ENCODE assay signal across 18 cellular contexts in the genomic region with DNA sequence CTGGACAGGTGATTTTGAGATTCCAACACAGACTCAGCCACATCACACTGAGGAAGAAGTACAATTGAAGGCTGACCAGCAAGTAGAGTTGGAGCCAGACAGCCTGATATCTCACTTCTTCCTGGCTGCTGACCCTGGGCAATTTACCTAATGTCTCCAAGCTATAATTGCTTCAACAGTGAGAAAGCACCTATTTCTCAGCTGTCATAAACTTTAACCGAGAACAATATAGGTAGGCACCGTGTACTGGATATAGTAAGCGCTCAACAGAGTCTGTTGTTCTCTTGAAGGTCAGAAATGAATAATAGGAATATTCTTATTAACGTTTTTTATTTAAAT. TPM values are rescaled to one million over a fixed set of nuclear protein-coding genes. Genes with fewer than 3 reads are reported as not detected.
DNase-seq lines count a peak whose midpoint lies in the region; ATAC-seq and TF ChIP-seq lines count a peak whose summit lies in the region.
"Had no signal": no experiment of that assay in that cellular context is flagged by ENCODE, and none has a peak within 500 bp of the region (broad histone marks: within the 10 kb centered on the region; RNA-seq: fewer than 3 reads in every experiment).

No MANE protein-coding gene starts in this region.

- no peak for TF ChIP-seq CTCF in CD4-positive, alpha-beta T cell (IDR thresholded peaks at IDR 0.05)

- H3K27me3 Mint-ChIP-seq in memory B cell, result no peaks in the 10 kb centered on the region
- H3K27me3 Mint-ChIP-seq in CD4-positive, alpha-beta T cell, result no peaks in the 10 kb centered on the region
- H3K27me3 Mint-ChIP-seq: naive thymus-derived CD4-positive, alpha-beta T cell had no signal

- intact Hi-C loops in CD4-positive, alpha-beta T cell (cut with DNase I, micrococcal nuclease), result loop anchor here (1.0 to 10.0 kb wide), 4 partner anchors 184 to 1600 kb away; no protein-coding TSS in a partner anchor

- H3K4me3 Mint-ChIP-seq in memory B cell, result no peak overlapping the region
- no peak overlapping the region for H3K4me3 Mint-ChIP-seq in CD4-positive, alpha-beta T cell
- H3K4me3 Mint-ChIP-seq: CD8-positive, alpha-beta memory T cell; HFFc6; naive thymus-derived CD4-positive, alpha-beta T cell had no signal

- H3K27ac Mint-ChIP-seq in memory B cell, result peak overlapping the region; percentile 33
- no peak overlapping the region for H3K27ac Mint-ChIP-seq in CD4-positive, alpha-beta T cell

- POLR2A ChIA-PET in CD4-positive, alpha-beta T cell (lab: Charles Lee), result interaction anchor here (1.4 to 1.5 kb wide), 2 partner anchors 14 to 204 kb away, joined by 5 to 6 read pairs; no protein-coding TSS in a partner anchor

- H3K9me3 ChIP-seq in CD4-positive, alpha-beta T cell (ENCODE audit: control insufficient read depth, low read length), result no peaks in the 10 kb centered on the region
- H3K9me3 ChIP-seq: gastrocnemius medialis, sigmoid colon, thyroid gland had no signal

- H3K27ac ChIP-seq in CD4-positive, alpha-beta T cell (ENCODE audit: low read depth, low read length), result no peak overlapping the region
- H3K27ac ChIP-seq: gastrocnemius medialis, sigmoid colon, thyroid gland had no signal

- H3K27me3 ChIP-seq in CD4-positive, alpha-beta T cell (ENCODE audit: control insufficient read depth, insufficient read depth, low read length), result no peaks in the 10 kb centered on the region
- H3K27me3 ChIP-seq: gastrocnemius medialis, sigmoid colon, thyroid gland had no signal

- no peak for DNase-seq in memory B cell (ENCODE audit: low spot score in 2 of 2)
- DNase-seq in NCI-H2196 (lab: John Stamatoyannopoulos, UW; ENCODE audit: unreplicated experiment), result no peak
- DNase-seq in CD4-positive, alpha-beta T cell, result no peak
- DNase-seq in activated naive CD4-positive, alpha-beta T cell treated with Interleukin-2 at 50 U/mL for 16 hours, result no peak
- DNase-seq: kidney, sigmoid colon had no signal

- CTCF ChIA-PET in CD4-positive, alpha-beta T cell (lab: Charles Lee), result interaction anchor here (0.6 to 5.8 kb wide), 6 partner anchors 10 to 206 kb away, joined by 3 to 63 read pairs (median 6); no protein-coding TSS in a partner anchor

- ATAC-seq in GM18511 (IDR thresholded peaks at IDR 0.05; ENCODE audit: unreplicated experiment) (peak; percentile 35), GM21526 (IDR thresholded peaks at IDR 0.05; ENCODE audit: low FRiP score, unreplicated experiment) (peak; percentile 20), HG03354 (IDR thresholded peaks at IDR 0.05; ENCODE audit: poor library complexity, severe bottlenecking, unreplicated experiment) (peak; percentile 26), memory B cell (ENCODE audit: low read depth) (no peak), HG02870 (IDR thresholded peaks at IDR 0.05; ENCODE audit: unreplicated experiment) (no peak)
- no peak for ATAC-seq in CD4-positive, alpha-beta T cell (ENCODE audit: poor library complexity)

- H3K36me3 Mint-ChIP-seq in memory B cell, result peaks cover 20% of the 10 kb centered on the region
- H3K36me3 Mint-ChIP-seq in CD4-positive, alpha-beta T cell (ENCODE audit: low read depth), result no peaks in the 10 kb centered on the region

- peaks cover 55% of the 10 kb centered on the region for H3K4me1 Mint-ChIP-seq in memory B cell
- peaks cover 22% of the 10 kb centered on the region for H3K4me1 Mint-ChIP-seq in CD4-positive, alpha-beta T cell (ENCODE audit: low read depth)

- no peaks in the 10 kb centered on the region for H3K9me3 Mint-ChIP-seq in memory B cell
- no peaks in the 10 kb centered on the region for H3K9me3 Mint-ChIP-seq in CD4-positive, alpha-beta T cell
- H3K9me3 Mint-ChIP-seq: CD8-positive, alpha-beta memory T cell; HFFc6; naive thymus-derived CD4-positive, alpha-beta T cell had no signal

RNA-seq across cellular contexts. Expression of a gene that starts 28.3 kb away (rescaled TPM):
- total RNA-seq in CD4-positive, alpha-beta T cell, result 1 to 10 TPM; 4.3 to 5.9 TPM

RNA-seq across cellular contexts. Expression of a gene that starts 53.4 kb away (rescaled TPM):
- not detected for total RNA-seq in CD4-positive, alpha-beta T cell
- total RNA-seq: CD8-positive, alpha-beta memory T cell; esophagus mucosa; gastrocnemius medialis; HFFc6; IMR-90; kidney; mammary epithelial cell; naive thymus-derived CD4-positive, alpha-beta T cell; sigmoid colon; thyroid gland had no signal

Comparison
In these comparisons a context has a peak if more than half of its experiments do, and no peak if none do; other contexts are left out.
1. ATAC-seq: peak in GM18511 (single experiment), GM21526 (single experiment) and HG03354 (single experiment); none in memory B cell (single experiment), HG02870 (single experiment) and CD4-positive, alpha-beta T cell (single experiment).